Comparison of ENCODE assay signal across 31 cellular contexts in the genomic region with DNA sequence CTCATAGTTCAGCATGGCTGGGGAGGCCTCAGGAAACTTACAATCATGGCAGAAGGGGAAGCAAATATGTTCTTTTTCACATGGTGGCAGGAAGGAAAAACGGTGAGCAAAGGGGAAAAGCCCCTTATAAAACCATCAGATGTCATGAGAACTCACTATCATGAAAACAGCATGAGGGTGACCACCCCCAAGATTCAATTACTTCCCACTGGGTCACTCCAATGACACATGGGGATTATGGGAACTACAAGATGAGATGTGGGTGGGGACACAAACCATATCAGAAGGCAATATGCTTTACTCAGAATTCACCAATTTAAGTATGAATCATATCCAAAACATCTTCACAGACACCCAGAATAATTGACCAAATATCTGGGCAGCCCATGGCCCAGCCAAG.
"Had no signal": no experiment of that assay in that cellular context is flagged by ENCODE, and none has a peak within 500 bp of the region (broad histone marks: within the 10 kb centered on the region; RNA-seq: fewer than 3 reads in every experiment).

No MANE protein-coding gene starts in this region.

- H3K4me1 Mint-ChIP-seq: activated CD4-positive, alpha-beta T cell treated with anti-CD3 and anti-CD28 coated beads, Interleukin-2, amount 10 ng/mL, durations not matched to agents 7 days and 5 days; activated CD8-positive, alpha-beta memory T cell treated with anti-CD3 and anti-CD28 coated beads, Interleukin-2, amount 10 ng/mL, durations not matched to agents 7 days and 5 days; brain; central memory CD8-positive, alpha-beta T cell had no signal

- H3K27me3 Mint-ChIP-seq: activated CD4-positive, alpha-beta memory T cell treated with anti-CD3 and anti-CD28 coated beads, Interleukin-2, amount 10 ng/mL, durations not matched to agents 7 days and 5 days; activated CD4-positive, alpha-beta T cell treated with anti-CD3 and anti-CD28 coated beads for 36 hours; activated CD4-positive, alpha-beta T cell treated with anti-CD3 and anti-CD28 coated beads, Interleukin-2, amount 10 ng/mL, durations not matched to agents 7 days and 5 days; activated CD8-positive, alpha-beta memory T cell treated with anti-CD3 and anti-CD28 coated beads, Interleukin-2, amount 10 ng/mL, durations not matched to agents 7 days and 5 days; activated T-cell treated with anti-CD3 and anti-CD28 coated beads, Interleukin-2, amount 50 U/mL, for 24 hours; central memory CD8-positive, alpha-beta T cell had no signal

- ATAC-seq: activated CD4-positive, alpha-beta T cell treated with anti-CD3 and anti-CD28 coated beads for 36 hours; activated CD4-positive, CD25-positive, alpha-beta regulatory T cell treated with anti-CD3 and anti-CD28 coated beads, Interleukin-2, amount 50 U/mL, for 24 hours; activated CD8-positive, alpha-beta memory T cell treated with anti-CD3 and anti-CD28 coated beads, Interleukin-2, amount 10 ng/mL, durations not matched to agents 7 days and 5 days had no signal

- H3K4me3 Mint-ChIP-seq: activated CD4-positive, alpha-beta memory T cell treated with anti-CD3 and anti-CD28 coated beads, Interleukin-2, amount 10 ng/mL, durations not matched to agents 7 days and 5 days; activated CD4-positive, alpha-beta T cell treated with anti-CD3 and anti-CD28 coated beads for 36 hours; activated CD4-positive, alpha-beta T cell treated with anti-CD3 and anti-CD28 coated beads, Interleukin-2, amount 10 ng/mL, durations not matched to agents 7 days and 5 days; activated CD8-positive, alpha-beta memory T cell treated with anti-CD3 and anti-CD28 coated beads, Interleukin-2, amount 10 ng/mL, durations not matched to agents 7 days and 5 days; activated naive CD4-positive, alpha-beta T cell treated with anti-CD3 and anti-CD28 coated beads for 36 hours; activated T-cell treated with anti-CD3 and anti-CD28 coated beads, Interleukin-2, amount 50 U/mL, for 24 hours; brain; central memory CD8-positive, alpha-beta T cell; T-helper 1 cell treated with Interleukin-12 subunit alpha and Interleukin-12 subunit beta and Interleukin-4 antibody, amounts not matched to agents 30 μg/mL and 1 μg/mL, for 36 hours; T-helper 2 cell treated with Interferon-gamma antibody and Interleukin-4, amounts not matched to agents 5 μg/mL and 100 μg/mL, for 36 hours had no signal

- H3K27ac Mint-ChIP-seq: activated CD4-positive, alpha-beta memory T cell treated with anti-CD3 and anti-CD28 coated beads, Interleukin-2, amount 10 ng/mL, durations not matched to agents 7 days and 5 days; activated CD4-positive, alpha-beta T cell treated with anti-CD3 and anti-CD28 coated beads for 36 hours; activated CD4-positive, alpha-beta T cell treated with anti-CD3 and anti-CD28 coated beads, Interleukin-2, amount 10 ng/mL, durations not matched to agents 7 days and 5 days; activated CD8-positive, alpha-beta memory T cell treated with anti-CD3 and anti-CD28 coated beads, Interleukin-2, amount 10 ng/mL, durations not matched to agents 7 days and 5 days; activated naive CD4-positive, alpha-beta T cell treated with anti-CD3 and anti-CD28 coated beads for 36 hours; activated T-cell treated with anti-CD3 and anti-CD28 coated beads, Interleukin-2, amount 50 U/mL, for 24 hours; brain; T-helper 1 cell treated with Interleukin-12 subunit alpha and Interleukin-12 subunit beta and Interleukin-4 antibody, amounts not matched to agents 30 μg/mL and 1 μg/mL, for 36 hours; T-helper 2 cell treated with Interferon-gamma antibody and Interleukin-4, amounts not matched to agents 5 μg/mL and 100 μg/mL, for 36 hours had no signal

- H3K9me3 Mint-ChIP-seq: activated CD4-positive, alpha-beta memory T cell treated with anti-CD3 and anti-CD28 coated beads, Interleukin-2, amount 10 ng/mL, durations not matched to agents 7 days and 5 days; activated naive CD4-positive, alpha-beta T cell treated with anti-CD3 and anti-CD28 coated beads, Interleukin-2, amount 50 U/mL, for 72 hours; central memory CD8-positive, alpha-beta T cell; T-helper 2 cell treated with Interferon-gamma antibody and Interleukin-4, amounts not matched to agents 5 μg/mL and 100 μg/mL, for 36 hours had no signal

- DNase-seq: activated CD4-positive, alpha-beta memory T cell treated with anti-CD3 and anti-CD28 coated beads, Interleukin-2, amount 10 ng/mL, durations not matched to agents 7 days and 5 days; activated CD4-positive, alpha-beta T cell treated with anti-CD3 and anti-CD28 coated beads for 1 hour; activated CD4-positive, alpha-beta T cell treated with anti-CD3 and anti-CD28 coated beads for 36 hours; activated CD4-positive, alpha-beta T cell treated with anti-CD3 and anti-CD28 coated beads for 48 hours; activated CD4-positive, alpha-beta T cell treated with anti-CD3 and anti-CD28 coated beads, Interleukin-2, amount 10 ng/mL, durations not matched to agents 7 days and 5 days; activated CD4-positive, alpha-beta T cell treated with anti-CD3 and anti-CD28 coated beads, Interleukin-2, amount 50 U/mL, for 48 hours; activated CD4-positive, CD25-positive, alpha-beta regulatory T cell; activated CD8-positive, alpha-beta memory T cell treated with anti-CD3 and anti-CD28 coated beads for 24 hours; activated CD8-positive, alpha-beta memory T cell treated with anti-CD3 and anti-CD28 coated beads, Interleukin-2, amount 10 ng/mL, durations not matched to agents 7 days and 5 days; activated CD8-positive, alpha-beta memory T cell treated with anti-CD3 and anti-CD28 coated beads, Interleukin-2, amount 50 U/mL, for 48 hours; activated effector memory CD4-positive, alpha-beta T cell treated with anti-CD3 and anti-CD28 coated beads, Interleukin-2, amount 50 U/mL, for 16 hours; activated gamma-delta T cell treated with Interleukin-2 at 50 U/mL for 16 hours; activated naive CD4-positive, alpha-beta T cell; activated naive CD4-positive, alpha-beta T cell treated with anti-CD3 and anti-CD28 coated beads for 36 hours; activated naive CD4-positive, alpha-beta T cell treated with anti-CD3 and anti-CD28 coated beads, Interleukin-2, amount 50 U/mL, for 16 hours; activated T-cell treated with anti-CD3 and anti-CD28 coated beads, Interleukin-2, amount 50 U/mL, for 24 hours; activated T-cell treated with anti-CD3 and anti-CD28 coated beads, Interleukin-2, amount 50 U/mL, for 48 hours; amygdala; anterior cingulate cortex; caudate nucleus; cerebellar nuclear complex; SW 1271; T-helper 1 cell; T-helper 2 cell; T-helper 9 cell had no signal
